Comparison of ENCODE assay signal across 16 cellular contexts in the genomic region with DNA sequence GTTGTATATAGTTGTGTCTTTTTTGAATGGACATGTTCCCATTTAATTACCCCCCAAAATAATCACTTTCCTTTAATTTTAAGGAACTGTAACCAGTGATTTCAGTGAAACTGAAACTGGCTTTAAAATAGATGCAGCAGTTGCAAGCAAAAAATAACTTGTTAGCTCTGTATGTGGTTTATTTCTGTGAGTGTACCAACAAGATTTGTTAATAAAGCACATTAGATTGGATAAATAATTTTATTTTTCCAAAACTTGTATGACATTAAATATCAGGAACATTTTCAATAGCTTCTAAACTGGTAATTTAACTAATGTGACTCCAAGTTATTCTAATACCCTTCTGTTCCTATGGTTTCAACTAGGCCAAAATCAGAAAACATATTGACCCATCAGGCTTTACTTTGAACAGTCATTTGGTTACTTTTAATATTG.
DNase-seq lines count a peak whose midpoint lies in the region; ATAC-seq and TF ChIP-seq lines count a peak whose summit lies in the region.
"Had no signal": no experiment of that assay in that cellular context is flagged by ENCODE, and none has a peak within 500 bp of the region (broad histone marks: within the 10 kb centered on the region; RNA-seq: fewer than 3 reads in every experiment).

No MANE protein-coding gene starts in this region.

- no peaks in the 10 kb centered on the region for H3K9me2 ChIP-seq in OCI-LY7 (ENCODE audit: insufficient read depth, low read length)

- CTCF ChIA-PET in OCI-LY7 (lab: Charles Lee; ENCODE audit: unreplicated experiment), result interaction anchor here (0.6 kb wide), 1 partner anchor 152 kb away, joined by 3 read pairs; no protein-coding TSS in a partner anchor

- ATAC-seq in GM19452 (IDR thresholded peaks at IDR 0.05; ENCODE audit: unreplicated experiment) (peak; percentile 46), HG03066 (IDR thresholded peaks at IDR 0.05; ENCODE audit: low read depth, unreplicated experiment) (peak; percentile 63)
- ATAC-seq: lower lobe of right lung had no signal

- POLR2A ChIA-PET in OCI-LY7 (lab: Charles Lee), result interaction anchor here (0.5 to 3.1 kb wide), 16 partner anchors 11 to 954 kb away, joined by 3 to 24 read pairs (median 5); no protein-coding TSS in a partner anchor

- peaks cover 11% of the 10 kb centered on the region; the same call in 1 of the 2 replicates for H3K79me2 ChIP-seq in OCI-LY7 (ENCODE audit: insufficient read depth, low read depth, low read length)

- no peaks in the 10 kb centered on the region for H3K27me3 ChIP-seq in GM06990 (replicated peaks; ENCODE audit: control insufficient read depth, insufficient read depth, low read length)
- H3K27me3 ChIP-seq: ovary had no signal

- no peaks in the 10 kb centered on the region; the same call in 1 of the 2 replicates for H3K36me3 ChIP-seq in GM06990 (ENCODE audit: control insufficient read depth, insufficient read depth, low read length)
- peaks cover 34% of the 10 kb centered on the region for H3K36me3 ChIP-seq in OCI-LY7 (ENCODE audit: insufficient read depth, low read length)
- H3K36me3 ChIP-seq: lower lobe of right lung, ovary had no signal

- H3K4me1 ChIP-seq in OCI-LY7 (ENCODE audit: insufficient read depth, low read length, poor library complexity, severe bottlenecking), result peaks cover 83% of the 10 kb centered on the region
- H3K4me1 ChIP-seq: lower lobe of right lung had no signal

- H3K4me3 ChIP-seq in GM06990 (replicated peaks; ENCODE audit: low read depth, low read length) (no peak overlapping the region; the same call in 1 of the 2 replicates), OCI-LY7 (ENCODE audit: low read depth, low read length, poor library complexity, severe bottlenecking) (peak overlapping the region; percentile 37)
- H3K4me3 ChIP-seq: lower lobe of right lung, ovary had no signal

- H4K20me1 ChIP-seq in OCI-LY7 (ENCODE audit: insufficient read depth, low read length), result no peaks in the 10 kb centered on the region

- TF ChIP-seq CTCF in GM06990 (IDR thresholded peaks at IDR 0.05; ENCODE audit: insufficient read depth, low read length, poor library complexity, severe bottlenecking) (no peak), OCI-LY7 (conservative IDR thresholded peaks at IDR 0.05; ENCODE audit: low read length) (no peak)

- peak overlapping the region; percentile 77 for H3K27ac ChIP-seq in OCI-LY7 (ENCODE audit: low read depth, low read length, poor library complexity, severe bottlenecking)
- H3K27ac ChIP-seq: lower lobe of right lung, ovary had no signal

- peak overlapping the region; percentile 30; the same call in 1 of the 2 replicates for H2AFZ ChIP-seq in OCI-LY7 (ENCODE audit: low read length)

- BruUV-seq in OCI-LY7 (replicated peaks; lab: Mats Ljungman, UMichigan), result TSS peak; percentile 13

- intact Hi-C loops in OCI-LY7 (cut with micrococcal nuclease; ENCODE audit: unreplicated experiment), result loop anchor here (2.0 to 10.0 kb wide), 3 partner anchors 43 to 541 kb away; no protein-coding TSS in a partner anchor

- no peaks in the 10 kb centered on the region for H3K9me3 ChIP-seq in OCI-LY7 (ENCODE audit: low read length)
- H3K9me3 ChIP-seq: lower lobe of right lung, ovary had no signal

- DNase-seq in GM06990 (ENCODE audit: extremely low read depth, insufficient read length) (peak; percentile 59), OCI-LY7 (ENCODE audit: low spot score) (peak; percentile 70), hypothalamus (lab: John Stamatoyannopoulos, UW) (no peak), NCI-H1694 treated with DMSO at 0.1 percent for 48 hours (lab: John Stamatoyannopoulos, UW) (no peak), LoVo (ENCODE audit: low spot score) (no peak)
- DNase-seq in activated T-cell treated with anti-CD3 and anti-CD28 coated beads, Interleukin-2, amount 50 U/mL, for 48 hours, result no peak
- DNase-seq: amniotic stem cell; effector CD8-positive, alpha-beta T cell; GF-D8; glutamatergic neuron; lower lobe of right lung; NCI-H1417 treated with DMSO at 0.1 percent for 48 hours; ovary; T-helper 9 cell had no signal

- peak overlapping the region; percentile 70 for H3K4me2 ChIP-seq in OCI-LY7 (ENCODE audit: low read length)

Comparison
In these comparisons a context has a peak if more than half of its experiments do, and no peak if none do; other contexts are left out.
1. DNase-seq: peak in GM06990 (single experiment) and OCI-LY7 (single experiment); none in hypothalamus (0 of 51), NCI-H1694 treated with DMSO at 0.1 percent for 48 hours (single experiment), activated T-cell treated with anti-CD3 and anti-CD28 coated beads, Interleukin-2, amount 50 U/mL, for 48 hours (0 of 2) and LoVo (single experiment).